In genomic region chr17:79191270-79191934, GRCh38 we compare ENCODE assay signal across 15 cellular contexts.
DNase-seq lines count a peak whose midpoint lies in the region; ATAC-seq and TF ChIP-seq lines count a peak whose summit lies in the region.
"Had no signal": no experiment of that assay in that cellular context is flagged by ENCODE, and none has a peak within 500 bp of the region (broad histone marks: within the 10 kb centered on the region; RNA-seq: fewer than 3 reads in every experiment).

No MANE protein-coding gene starts in this region.

- H3K27me3 Mint-ChIP-seq in T-helper 17 cell (peaks cover 76% of the 10 kb centered on the region), MCF 10A (ENCODE audit: insufficient read depth, unreplicated experiment) (peaks cover 80% of the 10 kb centered on the region)
- peaks cover 59 to 81% of the 10 kb centered on the region in 2 donors for H3K27me3 Mint-ChIP-seq in stimulated activated naive B cell treated with anti-CD40 and anti-IgM and Interleukin-4, amounts not matched to agents 10 μg/mL and 1 μg/mL and 100 μg/mL, for 72 hours

- ATAC-seq in T-helper 17 cell (no peak), GM21423 (IDR thresholded peaks at IDR 0.05; ENCODE audit: unreplicated experiment) (no peak)
- no peak for ATAC-seq in stimulated activated naive B cell treated with anti-CD40 and anti-IgM and Interleukin-4, amounts not matched to agents 10 μg/mL and 1 μg/mL and 100 μg/mL, for 72 hours (replicated peaks)
- ATAC-seq: CD8-positive, alpha-beta T cell; HCT116; K562 had no signal

- no peaks in the 10 kb centered on the region for H3K9me3 Mint-ChIP-seq in MCF 10A (ENCODE audit: unreplicated experiment)
- H3K9me3 Mint-ChIP-seq in stimulated activated naive B cell treated with anti-CD40 and anti-IgM and Interleukin-4, amounts not matched to agents 10 μg/mL and 1 μg/mL and 100 μg/mL, for 72 hours, result no peaks in the 10 kb centered on the region
- H3K9me3 Mint-ChIP-seq: CD8-positive, alpha-beta T cell had no signal

- CTCF ChIA-PET in MCF 10A (lab: Yijun Ruan, JAX), result interaction anchor here (0.5 to 9.2 kb wide), 6 partner anchors 21 to 210 kb away, joined by 3 to 212 read pairs (median 6); no protein-coding TSS in a partner anchor

- TF ChIP-seq CTCF in neural cell (IDR thresholded peaks at IDR 0.05; ENCODE audit: poor library complexity, severe bottlenecking) (no peak), MCF 10A (IDR thresholded peaks at IDR 0.05; ENCODE audit: unreplicated experiment) (no peak)

- intact Hi-C loops in MCF 10A (cut with micrococcal nuclease), result no loop called here

- H3K36me3 ChIP-seq in BLaER1 treated with 17β-estradiol and CSF1 and Interleukin-3, amounts not matched to agents 10 nM and 100 nM, result no peaks in the 10 kb centered on the region
- H3K36me3 ChIP-seq in H7 (replicated peaks; ENCODE audit: control insufficient read depth, insufficient read depth, low read length), result no peaks in the 10 kb centered on the region
- H3K36me3 ChIP-seq in neural cell (ENCODE audit: insufficient read depth, low read length), result no peaks in the 10 kb centered on the region

- H3K36me3 Mint-ChIP-seq in T-helper 17 cell (ENCODE audit: low read depth) (no peaks in the 10 kb centered on the region), MCF 10A (ENCODE audit: insufficient read depth, unreplicated experiment) (peaks cover 6% of the 10 kb centered on the region)
- H3K36me3 Mint-ChIP-seq in stimulated activated naive B cell treated with anti-CD40 and anti-IgM and Interleukin-4, amounts not matched to agents 10 μg/mL and 1 μg/mL and 100 μg/mL, for 72 hours, result no peaks in the 10 kb centered on the region
- H3K36me3 Mint-ChIP-seq: CD14-positive monocyte; CD8-positive, alpha-beta T cell had no signal

- peak overlapping the region in 6 of 11 experiments; percentile 41 to 77 (median 58); a peak in 13 of 22 replicates for H3K4me2 ChIP-seq in BLaER1 treated with 17β-estradiol and CSF1 and Interleukin-3, amounts not matched to agents 10 nM and 100 nM
- no peak overlapping the region for H3K4me2 ChIP-seq in neural cell (ENCODE audit: low read length)

- H4K20me1 ChIP-seq in BLaER1 treated with 17β-estradiol and CSF1 and Interleukin-3, amounts not matched to agents 10 nM and 100 nM, result peaks cover 0 to 72% (median 14%) of the 10 kb centered on the region in 11 experiments; a peak in 12 of 22 replicates
- H4K20me1 ChIP-seq in neural cell (ENCODE audit: insufficient read depth), result no peaks in the 10 kb centered on the region

- TF ChIP-seq RAD21 in neural cell (conservative IDR thresholded peaks at IDR 0.05), result no peak

- H3K4me3 Mint-ChIP-seq in T-helper 17 cell, result peak overlapping the region; percentile 7
- H3K4me3 Mint-ChIP-seq in MCF 10A (ENCODE audit: unreplicated experiment), result no peak overlapping the region
- H3K4me3 Mint-ChIP-seq in stimulated activated naive B cell treated with anti-CD40 and anti-IgM and Interleukin-4, amounts not matched to agents 10 μg/mL and 1 μg/mL and 100 μg/mL, for 72 hours, result no peak overlapping the region
- H3K4me3 Mint-ChIP-seq: B cell; CD8-positive, alpha-beta T cell had no signal

- no peak for TF ChIP-seq EP300 in neural cell (conservative IDR thresholded peaks at IDR 0.05; ENCODE audit: poor library complexity, severe bottlenecking)

- H3K27ac ChIP-seq in BLaER1 treated with 17β-estradiol and CSF1 and Interleukin-3, amounts not matched to agents 10 nM and 100 nM, result no peak overlapping the region
- no peak overlapping the region for H3K27ac ChIP-seq in neural cell (ENCODE audit: low read length)

- H3K4me3 ChIP-seq in BLaER1 treated with 17β-estradiol and CSF1 and Interleukin-3, amounts not matched to agents 10 nM and 100 nM, result no peak overlapping the region
- H3K4me3 ChIP-seq in H7 (ENCODE audit: insufficient read depth, low read depth, low read length) (no peak overlapping the region), neural cell (ENCODE audit: low read length) (no peak overlapping the region)
- H3K4me3 ChIP-seq: K562 had no signal

- H3K79me2 ChIP-seq in neural cell (replicated peaks; ENCODE audit: insufficient read depth, low read length), result no peaks in the 10 kb centered on the region

- H3K4me1 ChIP-seq in BLaER1 treated with 17β-estradiol and CSF1 and Interleukin-3, amounts not matched to agents 10 nM and 100 nM, result peaks cover 0 to 49% (median 26%) of the 10 kb centered on the region in 10 experiments; a peak in 15 of 20 replicates

- H3F3A ChIP-seq in neural cell (ENCODE audit: insufficient read depth, low read length, poor library complexity, severe bottlenecking), result no peaks in the 10 kb centered on the region

- no peak overlapping the region for H2AFZ ChIP-seq in neural cell (ENCODE audit: low read depth, low read length)

- no peak overlapping the region for H3K27ac Mint-ChIP-seq in T-helper 17 cell
- no peak overlapping the region for H3K27ac Mint-ChIP-seq in MCF 10A (ENCODE audit: low read depth, unreplicated experiment)
- no peak overlapping the region for H3K27ac Mint-ChIP-seq in stimulated activated naive B cell treated with anti-CD40 and anti-IgM and Interleukin-4, amounts not matched to agents 10 μg/mL and 1 μg/mL and 100 μg/mL, for 72 hours
- H3K27ac Mint-ChIP-seq: B cell; CD14-positive monocyte; CD8-positive, alpha-beta T cell had no signal

- H3K4me1 Mint-ChIP-seq in T-helper 17 cell (no peaks in the 10 kb centered on the region), MCF 10A (ENCODE audit: insufficient read depth, unreplicated experiment) (no peaks in the 10 kb centered on the region)
- peaks cover 0 to 3% of the 10 kb centered on the region in 2 donors for H3K4me1 Mint-ChIP-seq in stimulated activated naive B cell treated with anti-CD40 and anti-IgM and Interleukin-4, amounts not matched to agents 10 μg/mL and 1 μg/mL and 100 μg/mL, for 72 hours
- H3K4me1 Mint-ChIP-seq: B cell, CD14-positive monocyte had no signal

- BruUV-seq in MCF 10A (replicated peaks; lab: Mats Ljungman, UMichigan), result no TSS peak

- H3K9me3 ChIP-seq in BLaER1 treated with 17β-estradiol and CSF1 and Interleukin-3, amounts not matched to agents 10 nM and 100 nM (replicated peaks in 1 of 11), result no peaks in the 10 kb centered on the region
- H3K9me3 ChIP-seq in T-helper 17 cell (ENCODE audit: control insufficient read depth, low read length, poor library complexity, severe bottlenecking) (no peaks in the 10 kb centered on the region), neural cell (ENCODE audit: low read length) (no peaks in the 10 kb centered on the region)

- no peaks in the 10 kb centered on the region for H3K9me2 ChIP-seq in neural cell (ENCODE audit: insufficient read depth, low read length)

- no peak overlapping the region for H3K9ac ChIP-seq in BLaER1 treated with 17β-estradiol and CSF1 and Interleukin-3, amounts not matched to agents 10 nM and 100 nM
- H3K9ac ChIP-seq in neural cell (ENCODE audit: low read length), result peak overlapping the region; percentile 2

- POLR2A ChIA-PET in MCF 10A (lab: Yijun Ruan, JAX), result no interaction called here

- DNase-seq in H7 (peak; percentile 60), T-helper 17 cell (no peak), MCF 10A (ENCODE audit: unreplicated experiment) (no peak), midbrain (lab: John Stamatoyannopoulos, UW) (no peak)
- DNase-seq in stimulated activated naive B cell treated with anti-CD40 and anti-IgM and Interleukin-4, amounts not matched to agents 10 μg/mL and 1 μg/mL and 100 μg/mL, for 72 hours, result no peak
- DNase-seq: CD8-positive, alpha-beta T cell; DMS53; GOT3 had no signal

- H3K27me3 ChIP-seq in BLaER1 treated with 17β-estradiol and CSF1 and Interleukin-3, amounts not matched to agents 10 nM and 100 nM, result peaks cover 53 to 75% (median 64%) of the 10 kb centered on the region in 11 experiments
- H3K27me3 ChIP-seq in H7 (ENCODE audit: control insufficient read depth, insufficient read depth, low read length), result no peaks in the 10 kb centered on the region
- peaks cover 4% of the 10 kb centered on the region for H3K27me3 ChIP-seq in neural cell (ENCODE audit: insufficient read depth, low read depth, low read length)

TF ChIP-seq in neural cell, 6 proteins besides CTCF, POLR2A, EP300 and RAD21:
- TF ChIP-seq POLR2AphosphoS5 (IDR thresholded peaks at IDR 0.05) (no peak), EZH2 (IDR thresholded peaks at IDR 0.05; ENCODE audit: borderline replicate concordance, insufficient read depth, low read length, poor library complexity, severe bottlenecking) (no peak), SMC3 (conservative IDR thresholded peaks at IDR 0.05; ENCODE audit: poor library complexity) (no peak), MXI1 (conservative IDR thresholded peaks at IDR 0.05; ENCODE audit: poor library complexity, severe bottlenecking) (no peak), REST (IDR thresholded peaks at IDR 0.05; ENCODE audit: borderline replicate concordance) (no peak), TAF1 (IDR thresholded peaks at IDR 0.05; ENCODE audit: low read depth) (no peak)
